20 cellular contexts compared by ENCODE assay signal in the genomic region with DNA sequence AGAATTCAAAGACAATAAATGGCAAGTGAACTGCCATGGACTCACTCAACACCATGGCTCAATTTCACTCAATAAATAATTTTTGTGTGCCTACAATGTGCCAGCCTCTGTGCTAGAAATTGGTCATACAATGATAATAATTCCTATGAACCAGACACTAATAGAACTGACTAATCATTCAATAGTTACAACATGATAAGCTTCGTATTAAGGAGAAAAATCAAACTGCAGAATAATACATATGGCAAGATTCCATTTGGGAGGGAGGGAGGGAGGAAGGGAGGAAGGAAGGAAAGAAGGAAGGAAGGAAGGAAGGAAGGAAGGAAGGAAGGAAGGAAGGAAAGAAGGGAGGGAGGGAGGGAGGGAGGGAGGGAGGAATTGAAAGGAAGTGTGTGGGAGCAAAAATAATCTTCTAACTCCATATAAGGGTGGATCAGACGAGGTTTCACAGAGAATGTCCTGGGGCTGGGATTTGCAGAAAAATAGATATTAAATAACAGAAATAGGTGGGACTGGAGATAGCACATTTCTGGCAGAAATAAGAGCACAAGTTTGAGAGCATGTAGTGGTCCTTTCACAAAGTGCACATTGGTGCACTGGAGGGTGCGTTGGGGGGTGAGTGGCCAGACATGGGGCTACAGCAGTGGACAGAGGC. TPM values are rescaled to one million over a fixed set of nuclear protein-coding genes. Genes with fewer than 3 reads are reported as not detected.
DNase-seq lines count a peak whose midpoint lies in the region; ATAC-seq and TF ChIP-seq lines count a peak whose summit lies in the region.
"Had no signal": no experiment of that assay in that cellular context is flagged by ENCODE, and none has a peak within 500 bp of the region (broad histone marks: within the 10 kb centered on the region; RNA-seq: fewer than 3 reads in every experiment).

No MANE protein-coding gene starts in this region.

- in situ Hi-C loops in HAP-1 (cut with MboI; ENCODE audit: low sequenced_read_pairs): no loop called here

- no peaks in the 10 kb centered on the region for H3K27me3 Mint-ChIP-seq in activated CD4-positive, alpha-beta T cell treated with anti-CD3 and anti-CD28 coated beads for 36 hours
- no peaks in the 10 kb centered on the region for H3K27me3 Mint-ChIP-seq in CD4-positive, alpha-beta T cell
- H3K27me3 Mint-ChIP-seq in central memory CD8-positive, alpha-beta T cell: no peaks in the 10 kb centered on the region

- H3K4me3 ChIP-seq in neutrophil (ENCODE audit: low read depth in 1 of 2, low read length in 1 of 2): no peak overlapping the region
- H3K4me3 ChIP-seq in dorsolateral prefrontal cortex: no peak overlapping the region
- no peak overlapping the region for H3K4me3 ChIP-seq in HAP-1
- H3K4me3 ChIP-seq: coronary artery, sigmoid colon, testis had no signal

- DNase-seq in activated CD4-positive, alpha-beta T cell treated with anti-CD3 and anti-CD28 coated beads for 36 hours: no peak
- DNase-seq in activated CD4-positive, alpha-beta T cell treated with anti-CD3 and anti-CD28 coated beads, Interleukin-2, amount 50 U/mL, for 4 hours: no peak
- DNase-seq in CD4-positive, alpha-beta T cell: no peak
- no peak for DNase-seq in central memory CD8-positive, alpha-beta T cell (ENCODE audit: low spot score in 2 of 2)
- DNase-seq in NCI-H748 (lab: John Stamatoyannopoulos, UW; ENCODE audit: unreplicated experiment): no peak
- no peak for DNase-seq in dorsolateral prefrontal cortex
- no peak for DNase-seq in HAP-1 (ENCODE audit: low spot score in 2 of 2)
- DNase-seq: 8988T, BE2C, HFFc6, Karpas-422, mesendoderm, NCI-H187, NCI-H748 treated with DMSO at 0.1 percent for 48 hours, sigmoid colon, T1000 had no signal

- no peak for ATAC-seq in activated CD4-positive, alpha-beta T cell treated with anti-CD3 and anti-CD28 coated beads for 36 hours
- ATAC-seq in CD4-positive, alpha-beta T cell (ENCODE audit: poor library complexity): no peak
- ATAC-seq in central memory CD8-positive, alpha-beta T cell (replicated peaks; ENCODE audit: extremely low read depth, poor library complexity, severe bottlenecking): no peak

- H3K9me3 Mint-ChIP-seq in activated CD4-positive, alpha-beta T cell treated with anti-CD3 and anti-CD28 coated beads for 36 hours (ENCODE audit: low read depth): no peaks in the 10 kb centered on the region
- H3K9me3 Mint-ChIP-seq in CD4-positive, alpha-beta T cell: no peaks in the 10 kb centered on the region
- H3K9me3 Mint-ChIP-seq in central memory CD8-positive, alpha-beta T cell: no peaks in the 10 kb centered on the region
- H3K9me3 Mint-ChIP-seq: activated T-helper 2 cell treated with anti-CD3 and anti-CD28 coated beads, Interferon-gamma antibody, Interleukin-2, Interleukin-4, amounts not matched to agents 10 μg/mL and 5 μg/mL and 100 μg/mL, durations not matched to agents 14 hours and 24 hours and 36 hours; HFFc6 had no signal

- H3K27ac Mint-ChIP-seq in activated CD4-positive, alpha-beta T cell treated with anti-CD3 and anti-CD28 coated beads for 36 hours: peak overlapping the region; percentile 22
- H3K27ac Mint-ChIP-seq in CD4-positive, alpha-beta T cell: peak overlapping the region; percentile 15
- H3K27ac Mint-ChIP-seq in central memory CD8-positive, alpha-beta T cell (ENCODE audit: low read depth): peak overlapping the region; percentile 5
- H3K27ac Mint-ChIP-seq: activated T-helper 2 cell treated with anti-CD3 and anti-CD28 coated beads, Interferon-gamma antibody, Interleukin-2, Interleukin-4, amounts not matched to agents 10 μg/mL and 5 μg/mL and 100 μg/mL, durations not matched to agents 14 hours and 24 hours and 36 hours; HFFc6 had no signal

- H3K27ac ChIP-seq in CD4-positive, alpha-beta T cell (ENCODE audit: low read depth, low read length): no peak overlapping the region
- peak overlapping the region; percentile 26 for H3K27ac ChIP-seq in neutrophil
- no peak overlapping the region for H3K27ac ChIP-seq in dorsolateral prefrontal cortex
- H3K27ac ChIP-seq: coronary artery, sigmoid colon had no signal

- POLR2A ChIA-PET in activated CD4-positive, alpha-beta T cell treated with anti-CD3 and anti-CD28 coated beads for 36 hours (lab: Charles Lee): no interaction called here
- POLR2A ChIA-PET in CD4-positive, alpha-beta T cell (lab: Charles Lee): no interaction called here

- H3K4me1 ChIP-seq in neutrophil (ENCODE audit: control insufficient read depth in 1 of 2, insufficient read depth in 1 of 2, low read depth in 1 of 2, low read length in 1 of 2) (peaks cover 11 to 19% of the 10 kb centered on the region in 2 experiments), HAP-1 (no peaks in the 10 kb centered on the region)
- H3K4me1 ChIP-seq: BE2C had no signal

- peaks cover 91% of the 10 kb centered on the region for H3K4me1 Mint-ChIP-seq in activated CD4-positive, alpha-beta T cell treated with anti-CD3 and anti-CD28 coated beads for 36 hours
- peaks cover 97% of the 10 kb centered on the region for H3K4me1 Mint-ChIP-seq in CD4-positive, alpha-beta T cell (ENCODE audit: low read depth)
- peaks cover 94% of the 10 kb centered on the region for H3K4me1 Mint-ChIP-seq in central memory CD8-positive, alpha-beta T cell

- H3K36me3 Mint-ChIP-seq in activated CD4-positive, alpha-beta T cell treated with anti-CD3 and anti-CD28 coated beads for 36 hours (ENCODE audit: low read depth): no peaks in the 10 kb centered on the region
- H3K36me3 Mint-ChIP-seq in CD4-positive, alpha-beta T cell (ENCODE audit: low read depth): peaks cover 3% of the 10 kb centered on the region
- H3K36me3 Mint-ChIP-seq in central memory CD8-positive, alpha-beta T cell (ENCODE audit: insufficient read depth): peaks cover 15% of the 10 kb centered on the region

- CTCF ChIA-PET in activated CD4-positive, alpha-beta T cell treated with anti-CD3 and anti-CD28 coated beads for 36 hours (lab: Charles Lee): interaction anchor here (2.6 kb wide), 1 partner anchor 15 kb away, joined by 7 read pairs; no protein-coding TSS in a partner anchor
- CTCF ChIA-PET in CD4-positive, alpha-beta T cell (lab: Charles Lee): no interaction called here

- no peak for TF ChIP-seq CTCF in CD4-positive, alpha-beta T cell (IDR thresholded peaks at IDR 0.05)
- TF ChIP-seq CTCF in neutrophil (IDR thresholded peaks at IDR 0.05): no peak
- no peak for TF ChIP-seq CTCF in dorsolateral prefrontal cortex (IDR thresholded peaks at IDR 0.05 in 54 of 56, conservative IDR thresholded peaks at IDR 0.05 in 2 of 56; ENCODE audit: low read depth in 1 of 56, partially characterized antibody in 56 of 56)

- H3K4me3 Mint-ChIP-seq in activated CD4-positive, alpha-beta T cell treated with anti-CD3 and anti-CD28 coated beads for 36 hours: no peak overlapping the region
- H3K4me3 Mint-ChIP-seq in CD4-positive, alpha-beta T cell: peak overlapping the region; percentile 50
- H3K4me3 Mint-ChIP-seq in central memory CD8-positive, alpha-beta T cell: peak overlapping the region; percentile 33
- H3K4me3 Mint-ChIP-seq: HFFc6 had no signal

- no peaks in the 10 kb centered on the region for H3K27me3 ChIP-seq in CD4-positive, alpha-beta T cell (ENCODE audit: control insufficient read depth, insufficient read depth, low read length)
- H3K27me3 ChIP-seq in neutrophil: no peaks in the 10 kb centered on the region
- H3K27me3 ChIP-seq in dorsolateral prefrontal cortex: no peaks in the 10 kb centered on the region
- H3K27me3 ChIP-seq in HAP-1 (ENCODE audit: low read depth): no peaks in the 10 kb centered on the region
- H3K27me3 ChIP-seq: BE2C, sigmoid colon, testis had no signal

- intact Hi-C loops in activated CD4-positive, alpha-beta T cell treated with anti-CD3 and anti-CD28 coated beads for 36 hours (cut with DNase I, micrococcal nuclease): no loop called here
- intact Hi-C loops in CD4-positive, alpha-beta T cell (cut with DNase I, micrococcal nuclease): no loop called here
- intact Hi-C loops in dorsolateral prefrontal cortex (cut with DNase I): no loop called here

- H3K36me3 ChIP-seq in neutrophil (no peaks in the 10 kb centered on the region), HAP-1 (replicated peaks) (no peaks in the 10 kb centered on the region)
- H3K36me3 ChIP-seq: BE2C, sigmoid colon had no signal

- H3K9me3 ChIP-seq in CD4-positive, alpha-beta T cell (ENCODE audit: control insufficient read depth, low read length): no peaks in the 10 kb centered on the region
- no peaks in the 10 kb centered on the region for H3K9me3 ChIP-seq in neutrophil
- H3K9me3 ChIP-seq in HAP-1: no peaks in the 10 kb centered on the region
- H3K9me3 ChIP-seq: BE2C, sigmoid colon, testis had no signal

RNA-seq across cellular contexts. Expression of a gene that starts 52.9 kb away (rescaled TPM):
- 100 to 1,000 TPM; 100 to 114 TPM for total RNA-seq in activated CD4-positive, alpha-beta T cell treated with anti-CD3 and anti-CD28 coated beads for 36 hours
- total RNA-seq in CD4-positive, alpha-beta T cell: 100 to 1,000 TPM; 240 to 252 TPM
- total RNA-seq in dorsolateral prefrontal cortex: 100 to 1,000 TPM in 5 of 120 experiments, 10 to 100 TPM in 115; 57.7 to 112 (median 83.0) TPM
